ENCODE assay signal across 2 cellular contexts in the genomic region with DNA sequence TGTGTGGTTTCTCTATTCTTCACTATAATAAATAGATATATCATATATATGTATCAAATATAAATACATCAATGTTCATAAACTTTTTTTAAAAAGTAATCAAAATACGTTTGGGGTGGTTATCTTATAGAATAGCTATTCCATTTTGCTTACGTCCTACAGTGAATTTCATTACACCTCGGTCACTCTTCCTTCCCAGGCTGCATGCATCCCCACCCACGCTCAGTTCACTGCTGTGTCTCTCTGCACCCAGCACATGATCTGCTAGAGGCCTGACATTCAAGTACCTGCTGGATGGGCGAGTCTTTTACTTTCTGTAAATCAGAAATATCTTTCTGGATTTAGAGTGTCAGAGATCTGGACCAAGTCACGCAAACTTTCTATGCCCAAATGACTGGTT.
TF ChIP-seq lines count a peak whose summit lies in the region.

No MANE protein-coding gene starts in this region.

TF ChIP-seq in GM23338, 12 proteins besides CTCF, POLR2A, EP300 and RAD21:
- TF ChIP-seq EZH2phosphoT487 (IDR thresholded peaks at IDR 0.05; ENCODE audit: unreplicated experiment) (no peak), CREB1 (CRISPR knock-in tag; IDR thresholded peaks at IDR 0.05; ENCODE audit: low read depth) (no peak), ZNF114 (CRISPR knock-in tag; IDR thresholded peaks at IDR 0.05) (no peak)
- TF ChIP-seq, protein P1, sequence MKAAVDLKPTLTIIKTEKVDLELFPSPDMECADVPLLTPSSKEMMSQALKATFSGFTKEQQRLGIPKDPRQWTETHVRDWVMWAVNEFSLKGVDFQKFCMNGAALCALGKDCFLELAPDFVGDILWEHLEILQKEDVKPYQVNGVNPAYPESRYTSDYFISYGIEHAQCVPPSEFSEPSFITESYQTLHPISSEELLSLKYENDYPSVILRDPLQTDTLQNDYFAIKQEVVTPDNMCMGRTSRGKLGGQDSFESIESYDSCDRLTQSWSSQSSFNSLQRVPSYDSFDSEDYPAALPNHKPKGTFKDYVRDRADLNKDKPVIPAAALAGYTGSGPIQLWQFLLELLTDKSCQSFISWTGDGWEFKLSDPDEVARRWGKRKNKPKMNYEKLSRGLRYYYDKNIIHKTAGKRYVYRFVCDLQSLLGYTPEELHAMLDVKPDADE (IDR thresholded peaks at IDR 0.05): no peak
TF ChIP-seq in GM23338: peak in this region for 0.

TF ChIP-seq in H1, 55 proteins besides CTCF, POLR2A, EP300 and RAD21:
- no peak for TF ChIP-seq FOSL1 (IDR thresholded peaks at IDR 0.05; ENCODE audit: insufficient read depth, low read depth, low read length)
